In the genomic region with DNA sequence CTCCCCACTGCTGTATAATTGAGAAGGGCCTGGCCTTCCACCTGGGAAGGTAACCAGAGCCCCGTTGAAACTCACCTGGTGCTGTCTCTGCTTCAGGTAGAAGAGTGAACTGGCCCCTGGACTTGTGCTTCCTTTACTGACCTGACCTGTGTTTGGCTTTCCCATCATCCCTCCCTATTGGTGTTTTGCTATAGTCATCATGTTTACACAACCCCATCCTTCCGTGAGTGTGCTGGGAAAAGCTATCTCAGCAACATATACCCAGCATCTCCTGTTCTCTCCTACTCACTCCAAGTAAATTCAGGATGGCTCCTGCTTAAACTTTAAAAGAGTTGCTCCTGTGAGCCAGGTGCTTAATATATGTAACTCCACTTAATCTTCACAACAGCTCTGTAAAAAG, we compare ENCODE assay signal across 22 cellular contexts.
"Had no signal": no experiment of that assay in that cellular context is flagged by ENCODE, and none has a peak within 500 bp of the region (broad histone marks: within the 10 kb centered on the region; RNA-seq: fewer than 3 reads in every experiment).

No MANE protein-coding gene starts in this region.

- H3K4me3 ChIP-seq: breast epithelium, coronary artery, ovary, psoas muscle, thoracic aorta, upper lobe of right lung had no signal

- ATAC-seq: activated CD4-positive, alpha-beta T cell treated with anti-CD3 and anti-CD28 coated beads for 36 hours; activated T-cell treated with anti-CD3 and anti-CD28 coated beads, Interleukin-2, amount 50 U/mL, for 4 hours; left cardiac atrium; psoas muscle; right cardiac atrium; T-helper 17 cell; upper lobe of right lung had no signal

- H3K36me3 ChIP-seq: breast epithelium, neutrophil, ovary, thoracic aorta, upper lobe of right lung had no signal

- DNase-seq: activated B cell treated with CpG ODN at 0.5 μM for 24 hours; activated CD4-positive, alpha-beta T cell treated with anti-CD3 and anti-CD28 coated beads for 36 hours; activated CD4-positive, alpha-beta T cell treated with anti-CD3 and anti-CD28 coated beads, Interleukin-2, amount 50 U/mL, for 48 hours; activated CD8-positive, alpha-beta memory T cell treated with anti-CD3 and anti-CD28 coated beads, Interleukin-2, amount 50 U/mL, for 48 hours; activated naive CD4-positive, alpha-beta T cell; activated naive CD8-positive, alpha-beta T cell treated with anti-CD3 and anti-CD28 coated beads for 36 hours; activated T-cell treated with anti-CD3 and anti-CD28 coated beads, Interleukin-2, amount 50 U/mL, for 4 hours; endodermal cell; immature natural killer cell; left cardiac atrium; ovary; psoas muscle; right cardiac atrium; stimulated activated CD4-positive, alpha-beta T cell treated with anti-CD3 and anti-CD28 coated beads, Interleukin-4, amount 100 ng/mL, for 24 hours; stimulated activated naive CD4-positive, alpha-beta T cell treated with Interleukin-2 at 50 U/mL for 16 hours; T-helper 17 cell; upper lobe of right lung had no signal

- H3K9me3 ChIP-seq: breast epithelium, neutrophil, ovary, psoas muscle, thoracic aorta, upper lobe of right lung had no signal

- H3K4me1 ChIP-seq: breast epithelium, psoas muscle, upper lobe of right lung had no signal

- H3K27ac ChIP-seq: breast epithelium, coronary artery, epithelial cell of prostate, neutrophil, ovary, psoas muscle, thoracic aorta, upper lobe of right lung had no signal

- H3K27me3 ChIP-seq: breast epithelium, neutrophil, ovary, upper lobe of right lung had no signal
